In genomic region chr3:13219902-13220296, GRCh38 we compare ENCODE assay signal across 16 cellular contexts.
DNase-seq lines count a peak whose midpoint lies in the region; ATAC-seq and TF ChIP-seq lines count a peak whose summit lies in the region.
"Had no signal": no experiment of that assay in that cellular context is flagged by ENCODE, and none has a peak within 500 bp of the region (broad histone marks: within the 10 kb centered on the region; RNA-seq: fewer than 3 reads in every experiment).

No MANE protein-coding gene starts in this region.

- no peaks in the 10 kb centered on the region for H3K9me3 ChIP-seq in osteoblast (ENCODE audit: low read depth, low read length)
- no peaks in the 10 kb centered on the region for H3K9me3 ChIP-seq in Caco-2
- no peaks in the 10 kb centered on the region for H3K9me3 ChIP-seq in suprapubic skin

- H3K4me1 ChIP-seq in osteoblast (ENCODE audit: insufficient read depth, low read length) (no peaks in the 10 kb centered on the region), Caco-2 (peaks cover 5% of the 10 kb centered on the region; the same call in 1 of the 2 replicates), suprapubic skin (no peaks in the 10 kb centered on the region)

- no peaks in the 10 kb centered on the region for H3K79me2 ChIP-seq in osteoblast (ENCODE audit: insufficient read depth, low read length)

- peaks cover 3% of the 10 kb centered on the region for H3K27me3 ChIP-seq in osteoblast (ENCODE audit: insufficient read depth, low read length)
- H3K27me3 ChIP-seq in Caco-2 (replicated peaks; ENCODE audit: control insufficient read depth, insufficient read depth, low read length) = no peaks in the 10 kb centered on the region
- H3K27me3 ChIP-seq in suprapubic skin = peaks cover under 1% of the 10 kb centered on the region

- WGBS in suprapubic skin = 82% methylated on average over 9 of the region's 10 CpGs

- POLR2A ChIA-PET in Caco-2 (lab: Charles Lee) = no interaction called here

- no peak overlapping the region for H3K4me3 ChIP-seq in osteoblast (ENCODE audit: insufficient read depth, low read length)
- no peak overlapping the region for H3K4me3 ChIP-seq in Caco-2 (ENCODE audit: low read depth, low read length)
- H3K4me3 ChIP-seq in suprapubic skin = no peak overlapping the region

- no peak for TF ChIP-seq POLR2A in suprapubic skin (IDR thresholded peaks at IDR 0.05)

- no peak overlapping the region for H3K4me2 ChIP-seq in osteoblast (ENCODE audit: insufficient read depth, low read length)

- H3K27ac ChIP-seq in osteoblast (ENCODE audit: low read depth, low read length) = no peak overlapping the region
- H3K27ac ChIP-seq in suprapubic skin = no peak overlapping the region
- H3K27ac ChIP-seq: C4-2B had no signal

- H3K36me3 ChIP-seq in osteoblast (ENCODE audit: insufficient read depth, low read length) (no peaks in the 10 kb centered on the region), Caco-2 (ENCODE audit: control insufficient read depth, insufficient read depth, low read length) (no peaks in the 10 kb centered on the region), suprapubic skin (no peaks in the 10 kb centered on the region)

- CTCF ChIA-PET in Caco-2 (lab: Charles Lee) = no interaction called here

- H3K4me3 Mint-ChIP-seq in chondrocyte (ENCODE audit: unreplicated experiment) (no peak overlapping the region), Caco-2 (ENCODE audit: unreplicated experiment) (no peak overlapping the region)
- H3K4me3 Mint-ChIP-seq: B cell; CD4-positive, alpha-beta memory T cell; H9 had no signal

- no peak overlapping the region for H2AFZ ChIP-seq in osteoblast (ENCODE audit: low read length)

- H3K9me3 Mint-ChIP-seq in chondrocyte (ENCODE audit: low read depth) (no peaks in the 10 kb centered on the region), Caco-2 (ENCODE audit: unreplicated experiment) (no peaks in the 10 kb centered on the region)
- H3K9me3 Mint-ChIP-seq: H9 had no signal

- H3K27ac Mint-ChIP-seq in chondrocyte (ENCODE audit: unreplicated experiment) (no peak overlapping the region), Caco-2 (ENCODE audit: unreplicated experiment) (no peak overlapping the region)
- H3K27ac Mint-ChIP-seq: B cell; CD4-positive, alpha-beta memory T cell had no signal

- no peaks in the 10 kb centered on the region for H3K27me3 Mint-ChIP-seq in chondrocyte (ENCODE audit: low read depth)
- peaks cover 11% of the 10 kb centered on the region for H3K27me3 Mint-ChIP-seq in Caco-2 (ENCODE audit: insufficient read depth, unreplicated experiment)

- no peak for ATAC-seq in Right ventricle myocardium superior (ENCODE audit: poor library complexity)

- H3K36me3 Mint-ChIP-seq in chondrocyte (ENCODE audit: low read depth) (no peaks in the 10 kb centered on the region), Caco-2 (ENCODE audit: insufficient read depth, unreplicated experiment) (no peaks in the 10 kb centered on the region)
- H3K36me3 Mint-ChIP-seq: CD4-positive, alpha-beta memory T cell had no signal

- DNase-seq in Right ventricle myocardium superior (peak; percentile 19), cardiac septum (ENCODE audit: low spot score) (no peak), DMS79 treated with DMSO at 0.1 percent for 48 hours (lab: John Stamatoyannopoulos, UW) (peak; percentile 54), chondrocyte (ENCODE audit: low spot score) (peak; percentile 41), osteoblast (ENCODE audit: insufficient read length, low spot score, missing footprints) (peak; percentile 37), Caco-2 (no peak), suprapubic skin (ENCODE audit: low spot score in 2 of 2) (no peak)
- DNase-seq in stimulated activated CD8-positive, alpha-beta memory T cell treated with anti-CD3 and anti-CD28 coated beads, Interleukin-4, amount 100 ng/mL, for 48 hours = no peak
- DNase-seq: ACHN; CD4-positive, alpha-beta memory T cell; DMS153; GF-D8; GOT3; H9 had no signal

- no peak for TF ChIP-seq CTCF in chondrocyte (IDR thresholded peaks at IDR 0.05)
- no peak for TF ChIP-seq CTCF in osteoblast (IDR thresholded peaks at IDR 0.05; ENCODE audit: extremely low read depth, low read depth, low read length)
- no peak for TF ChIP-seq CTCF in Caco-2 (IDR thresholded peaks at IDR 0.05; ENCODE audit: insufficient read depth in 1 of 2, low read depth in 1 of 2, low read length in 1 of 2, severe bottlenecking in 1 of 2, unreplicated experiment in 1 of 2)
- TF ChIP-seq CTCF in suprapubic skin (IDR thresholded peaks at IDR 0.05) = no peak

- H3K4me1 Mint-ChIP-seq in chondrocyte (ENCODE audit: low read depth) = peaks cover 18% of the 10 kb centered on the region
- peaks cover 6% of the 10 kb centered on the region for H3K4me1 Mint-ChIP-seq in Caco-2 (ENCODE audit: low read depth, unreplicated experiment)
- H3K4me1 Mint-ChIP-seq: B cell had no signal

- no TSS peak for BruUV-seq in Caco-2 (replicated peaks; lab: Mats Ljungman, UMichigan)

- no peaks in the 10 kb centered on the region for H4K20me1 ChIP-seq in osteoblast (ENCODE audit: insufficient read depth, low read length)

- no peak for TF ChIP-seq EP300 in suprapubic skin (IDR thresholded peaks at IDR 0.05)

- intact Hi-C loops in Right ventricle myocardium superior (cut with DNase I) = no loop called here
- intact Hi-C loops in cardiac septum (cut with DNase I) = no loop called here
- intact Hi-C loops in Caco-2 (cut with micrococcal nuclease; ENCODE audit: unreplicated experiment) = loop anchor here (10.0 kb wide), 1 partner anchor 235 kb away; no protein-coding TSS in a partner anchor

Comparison
In these comparisons a context has a peak if more than half of its experiments do, and no peak if none do; other contexts are left out.
1. DNase-seq: peak in Right ventricle myocardium superior (single experiment), DMS79 treated with DMSO at 0.1 percent for 48 hours (single experiment), chondrocyte (single experiment) and osteoblast (single experiment); none in cardiac septum (single experiment), Caco-2 (0 of 2), suprapubic skin (0 of 2) and stimulated activated CD8-positive, alpha-beta memory T cell treated with anti-CD3 and anti-CD28 coated beads, Interleukin-4, amount 100 ng/mL, for 48 hours (single experiment).